Comparison of ENCODE assay signal across 13 cellular contexts in the genomic region with DNA sequence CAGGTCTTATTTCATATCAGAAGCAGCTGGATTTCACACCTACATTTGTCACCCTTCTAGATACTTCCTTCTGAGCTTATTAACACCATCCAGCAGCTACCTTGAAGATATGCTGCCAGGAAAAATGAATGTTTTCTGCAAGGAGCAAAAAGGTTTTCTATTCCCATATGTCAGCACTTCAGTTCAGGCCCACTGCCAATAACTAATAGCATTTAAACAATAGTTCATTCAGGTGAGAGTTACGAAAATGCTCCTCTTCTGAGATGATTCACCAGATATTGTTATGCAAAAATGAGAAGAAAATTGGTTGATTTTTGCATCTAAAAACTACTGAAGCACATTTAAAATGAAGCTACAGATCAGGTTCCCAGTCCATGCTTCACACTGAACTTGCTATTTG. TPM values are rescaled to one million over a fixed set of nuclear protein-coding genes. Genes with fewer than 3 reads are reported as not detected.
"Had no signal": no experiment of that assay in that cellular context is flagged by ENCODE, and none has a peak within 500 bp of the region (broad histone marks: within the 10 kb centered on the region; RNA-seq: fewer than 3 reads in every experiment).

No MANE protein-coding gene starts in this region.

- H3K36me3 ChIP-seq: neutrophil, upper lobe of left lung had no signal

- DNase-seq: activated CD4-positive, alpha-beta T cell treated with anti-CD3 and anti-CD28 coated beads, Interleukin-2, amount 10 ng/mL, durations not matched to agents 7 days and 5 days; activated CD4-positive, CD25-positive, alpha-beta regulatory T cell; activated CD8-positive, alpha-beta memory T cell treated with anti-CD3 and anti-CD28 coated beads for 24 hours; activated naive CD4-positive, alpha-beta T cell treated with anti-CD3 and anti-CD28 coated beads for 36 hours; central memory CD4-positive, alpha-beta T cell; cortex of kidney; effector CD8-positive, alpha-beta T cell; left ventricle myocardium superior; stimulated activated CD4-positive, alpha-beta T cell treated with anti-CD3 and anti-CD28 coated beads, Interleukin-15, amount 100 ng/mL, for 24 hours; stimulated activated CD4-positive, alpha-beta T cell treated with anti-CD3 and anti-CD28 coated beads, Interleukin-4, amount 100 ng/mL, for 24 hours; upper lobe of left lung had no signal

- H3K4me1 ChIP-seq: upper lobe of left lung had no signal

- ATAC-seq: left ventricle myocardium superior had no signal

- H3K9me3 ChIP-seq: neutrophil, upper lobe of left lung had no signal

- H3K27ac ChIP-seq: neutrophil, upper lobe of left lung had no signal

- H3K27me3 ChIP-seq: neutrophil, upper lobe of left lung had no signal

- H3K4me3 ChIP-seq: upper lobe of left lung had no signal

RNA-seq across cellular contexts. Expression of a gene that starts 56.4 kb away (rescaled TPM):
- total RNA-seq: activated CD4-positive, alpha-beta T cell treated with anti-CD3 and anti-CD28 coated beads, Interleukin-2, amount 10 ng/mL, durations not matched to agents 7 days and 5 days; activated naive CD4-positive, alpha-beta T cell treated with anti-CD3 and anti-CD28 coated beads for 36 hours; fibroblast of lung; left ventricle myocardium superior; upper lobe of left lung had no signal
